In genomic region chr2:234249006-234249405, GRCh38 we compare ENCODE assay signal across 23 cellular contexts.
DNase-seq lines count a peak whose midpoint lies in the region; TF ChIP-seq lines count a peak whose summit lies in the region.
"Had no signal": no experiment of that assay in that cellular context is flagged by ENCODE, and none has a peak within 500 bp of the region (broad histone marks: within the 10 kb centered on the region; RNA-seq: fewer than 3 reads in every experiment).

No MANE protein-coding gene starts in this region.

- BruUV-seq in MCF 10A (replicated peaks; lab: Mats Ljungman, UMichigan), result no TSS peak

- peak; percentile 13; the same call in 1 of the 2 replicates for TF ChIP-seq RAD21 in Ishikawa (IDR thresholded peaks at IDR 0.05; ENCODE audit: low read depth)

- H3K4me3 Mint-ChIP-seq in MCF 10A (ENCODE audit: unreplicated experiment), result no peak overlapping the region
- H3K4me3 Mint-ChIP-seq: activated CD4-positive, alpha-beta memory T cell treated with anti-CD3 and anti-CD28 coated beads for 36 hours; IgD-negative memory B cell; stimulated activated effector memory CD8-positive, alpha-beta T cell treated with anti-CD3 and anti-CD28 coated beads, Interleukin-12 subunit alpha, Interleukin-12 subunit beta, amount 100 ng/mL, for 72 hours; T-helper 2 cell treated with Interferon-gamma antibody and Interleukin-4, amounts not matched to agents 5 μg/mL and 100 μg/mL, for 36 hours had no signal

- H3K27ac ChIP-seq in esophagus squamous epithelium, result peak overlapping the region in 2 of 4 donors; percentile 3 to 61
- H3K27ac ChIP-seq: dorsolateral prefrontal cortex, gastroesophageal sphincter had no signal

- WGBS in esophagus squamous epithelium, 2 donors, result 60 to 63% methylated on average over 3 of the region's 3 CpGs

- peaks cover 61% of the 10 kb centered on the region for H3K4me1 Mint-ChIP-seq in MCF 10A (ENCODE audit: insufficient read depth, unreplicated experiment)
- H3K4me1 Mint-ChIP-seq: stimulated activated effector memory CD8-positive, alpha-beta T cell treated with anti-CD3 and anti-CD28 coated beads, Interleukin-12 subunit alpha, Interleukin-12 subunit beta, amount 100 ng/mL, for 72 hours had no signal

- TF ChIP-seq CTCF in AG10803 (conservative IDR thresholded peaks at IDR 0.05; ENCODE audit: low read length), result peak; percentile 24; the same call in 1 of the 2 replicates
- peak; percentile 16 for TF ChIP-seq CTCF in MCF 10A (IDR thresholded peaks at IDR 0.05; ENCODE audit: unreplicated experiment)
- no peak for TF ChIP-seq CTCF in esophagus squamous epithelium (IDR thresholded peaks at IDR 0.05)

- peaks cover 0 to 51% (median 19%) of the 10 kb centered on the region in 3 donors for H3K4me1 ChIP-seq in esophagus squamous epithelium
- H3K4me1 ChIP-seq: gastroesophageal sphincter had no signal

- no peaks in the 10 kb centered on the region for H3K36me3 ChIP-seq in esophagus squamous epithelium
- H3K36me3 ChIP-seq: gastroesophageal sphincter, suprapubic skin had no signal

- no peaks in the 10 kb centered on the region for H3K27me3 ChIP-seq in esophagus squamous epithelium
- H3K27me3 ChIP-seq: suprapubic skin had no signal

- H3K27me3 Mint-ChIP-seq in MCF 10A (ENCODE audit: insufficient read depth, unreplicated experiment), result no peaks in the 10 kb centered on the region
- H3K27me3 Mint-ChIP-seq: activated CD4-positive, alpha-beta memory T cell treated with anti-CD3 and anti-CD28 coated beads for 36 hours had no signal

- no peak overlapping the region for H3K4me3 ChIP-seq in AG10803 (ENCODE audit: low read length)
- no peak overlapping the region for H3K4me3 ChIP-seq in esophagus squamous epithelium
- H3K4me3 ChIP-seq: dorsolateral prefrontal cortex, gastroesophageal sphincter, suprapubic skin had no signal

- intact Hi-C loops in MCF 10A (cut with micrococcal nuclease) (no loop called here), esophagus squamous epithelium (cut with DNase I) (no loop called here)

- TF ChIP-seq EP300 in Ishikawa (IDR thresholded peaks at IDR 0.05; ENCODE audit: borderline replicate concordance), result no peak

- H3K9me3 ChIP-seq in esophagus squamous epithelium, result no peaks in the 10 kb centered on the region
- H3K9me3 ChIP-seq: gastroesophageal sphincter, suprapubic skin had no signal

- no peaks in the 10 kb centered on the region for H3K9me3 Mint-ChIP-seq in MCF 10A (ENCODE audit: unreplicated experiment)
- H3K9me3 Mint-ChIP-seq: activated CD4-positive, alpha-beta memory T cell treated with anti-CD3 and anti-CD28 coated beads for 36 hours; IgD-negative memory B cell; stimulated activated effector memory CD8-positive, alpha-beta T cell treated with anti-CD3 and anti-CD28 coated beads, Interleukin-12 subunit alpha, Interleukin-12 subunit beta, amount 100 ng/mL, for 72 hours; T-helper 2 cell treated with Interferon-gamma antibody and Interleukin-4, amounts not matched to agents 5 μg/mL and 100 μg/mL, for 36 hours had no signal

- POLR2A ChIA-PET in MCF 10A (lab: Yijun Ruan, JAX), result interaction anchor here (1.2 to 2.8 kb wide), 6 partner anchors 10 to 120 kb away, joined by 3 to 15 read pairs (median 4); no protein-coding TSS in a partner anchor

- H3K27ac Mint-ChIP-seq in MCF 10A (ENCODE audit: low read depth, unreplicated experiment), result peak overlapping the region; percentile 94
- H3K27ac Mint-ChIP-seq: activated CD4-positive, alpha-beta memory T cell treated with anti-CD3 and anti-CD28 coated beads for 36 hours; IgD-negative memory B cell; stimulated activated effector memory CD8-positive, alpha-beta T cell treated with anti-CD3 and anti-CD28 coated beads, Interleukin-12 subunit alpha, Interleukin-12 subunit beta, amount 100 ng/mL, for 72 hours; T-helper 2 cell treated with Interferon-gamma antibody and Interleukin-4, amounts not matched to agents 5 μg/mL and 100 μg/mL, for 36 hours had no signal

- no peak for TF ChIP-seq POLR2A in esophagus squamous epithelium (IDR thresholded peaks at IDR 0.05)

- CTCF ChIA-PET in MCF 10A (lab: Yijun Ruan, JAX), result no interaction called here

- H3K36me3 Mint-ChIP-seq in MCF 10A (ENCODE audit: insufficient read depth, unreplicated experiment), result no peaks in the 10 kb centered on the region
- H3K36me3 Mint-ChIP-seq: activated CD4-positive, alpha-beta memory T cell treated with anti-CD3 and anti-CD28 coated beads for 36 hours; stimulated activated effector memory CD8-positive, alpha-beta T cell treated with anti-CD3 and anti-CD28 coated beads, Interleukin-12 subunit alpha, Interleukin-12 subunit beta, amount 100 ng/mL, for 72 hours had no signal

- DNase-seq in AG10803 (ENCODE audit: low read depth) (no peak), MCF 10A (ENCODE audit: unreplicated experiment) (no peak), kidney tubule cell (ENCODE audit: low spot score) (peak; percentile 33), esophagus squamous epithelium (lab: John Stamatoyannopoulos, UW) (no peak), HuH-7 (ENCODE audit: low spot score) (no peak), AML-193 (lab: John Stamatoyannopoulos, UW) (no peak)
- DNase-seq: activated CD4-positive, alpha-beta memory T cell treated with anti-CD3 and anti-CD28 coated beads for 36 hours; activated gamma-delta T cell; activated T-cell treated with anti-CD3 and anti-CD28 coated beads for 4 hours; central memory CD4-positive, alpha-beta T cell; dorsolateral prefrontal cortex; MM.1S; NCI-H1417 treated with DMSO at 0.1 percent for 48 hours; NCI-H2107; NCI-H446 treated with DMSO at 0.1 percent for 48 hours; small intestine; stimulated activated CD4-positive, alpha-beta T cell treated with anti-CD3 and anti-CD28 coated beads, Interleukin-2, amount 100 ng/mL, for 24 hours had no signal

TF ChIP-seq in Ishikawa, 13 proteins besides CTCF, POLR2A, EP300 and RAD21:
- TF ChIP-seq MAX (IDR thresholded peaks at IDR 0.05) (no peak), REST (IDR thresholded peaks at IDR 0.05; ENCODE audit: low read depth) (no peak), ZBTB7A (IDR thresholded peaks at IDR 0.05; ENCODE audit: low read depth) (no peak), NFIC (IDR thresholded peaks at IDR 0.05) (no peak), FOXM1 (IDR thresholded peaks at IDR 0.05; ENCODE audit: borderline replicate concordance, low read depth) (no peak)
TF ChIP-seq in Ishikawa: peak in this region for 0.

Comparison
In these comparisons a context has a peak if more than half of its experiments do, and no peak if none do; other contexts are left out.
1. CTCF ChIP-seq: peak in AG10803 (single experiment) and MCF 10A (single experiment); none in esophagus squamous epithelium (0 of 6).